11 cellular contexts compared by ENCODE assay signal in the genomic region with DNA sequence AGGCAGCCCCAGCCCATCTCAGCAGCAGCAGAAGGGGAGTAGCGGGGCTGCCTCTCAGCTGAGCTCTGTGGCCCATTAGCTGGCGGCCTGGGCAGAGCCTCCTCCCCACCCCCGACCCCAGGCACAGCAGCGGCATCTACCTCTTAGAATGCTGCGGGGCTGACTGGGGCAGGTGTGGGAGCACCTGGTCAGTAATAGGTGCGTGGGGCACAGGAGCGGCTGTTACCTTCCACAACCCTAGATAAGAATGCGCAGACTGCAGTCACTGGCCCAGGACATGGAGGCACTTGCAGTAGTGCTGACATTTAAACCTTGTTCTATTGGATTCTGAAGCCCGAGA. TPM values are rescaled to one million over a fixed set of nuclear protein-coding genes. Genes with fewer than 3 reads are reported as not detected.
DNase-seq lines count a peak whose midpoint lies in the region; ATAC-seq, FAIRE-seq and TF ChIP-seq lines count a peak whose summit lies in the region.
"Had no signal": no experiment of that assay in that cellular context is flagged by ENCODE, and none has a peak within 500 bp of the region (broad histone marks: within the 10 kb centered on the region; RNA-seq: fewer than 3 reads in every experiment).

No MANE protein-coding gene starts in this region.

- no peak for TF ChIP-seq RAD21 in HepG2 (CRISPR knock-in tag; IDR thresholded peaks at IDR 0.05)

- H3K9me3 ChIP-seq in heart left ventricle: peaks cover 0 to 4% (median 0%) of the 10 kb centered on the region in 12 donors
- no peaks in the 10 kb centered on the region for H3K9me3 ChIP-seq in T-helper 17 cell (ENCODE audit: control insufficient read depth, low read length, poor library complexity, severe bottlenecking)
- H3K9me3 ChIP-seq in tibial artery: no peaks in the 10 kb centered on the region
- no peaks in the 10 kb centered on the region for H3K9me3 ChIP-seq in testis
- H3K9me3 ChIP-seq in HepG2 (ENCODE audit: low read length): no peaks in the 10 kb centered on the region
- H3K9me3 ChIP-seq: pancreas had no signal

- H3K36me3 Mint-ChIP-seq in T-helper 17 cell (ENCODE audit: low read depth) (no peaks in the 10 kb centered on the region), immature natural killer cell (peaks cover 0 to 10% (median 3%) of the 10 kb centered on the region in 3 donors)
- H3K36me3 Mint-ChIP-seq: type B pancreatic cell had no signal

- H3K36me3 ChIP-seq in heart left ventricle (peaks cover 0 to 4% (median 0%) of the 10 kb centered on the region in 9 donors), tibial artery (no peaks in the 10 kb centered on the region), testis (ENCODE audit: low read depth, missing control alignments) (no peaks in the 10 kb centered on the region), HepG2 (replicated peaks in 1 of 2; ENCODE audit: control insufficient read depth in 1 of 2, insufficient read depth in 2 of 2, low read length in 2 of 2) (peaks cover 0 to 3% of the 10 kb centered on the region in 2 experiments; a peak in 2 of 5 replicates)
- H3K36me3 ChIP-seq: pancreas had no signal

- H2AFZ ChIP-seq in HepG2 (ENCODE audit: low read length): no peak overlapping the region

- POLR2A ChIA-PET in HepG2 (lab: Yijun Ruan, JAX): no interaction called here

- H3K27ac Mint-ChIP-seq in T-helper 17 cell (peak overlapping the region; percentile 100), immature natural killer cell (peak overlapping the region; percentile 21 to 90 (median 78))
- H3K27ac Mint-ChIP-seq: type B pancreatic cell had no signal

- TF ChIP-seq EP300 in HepG2 (IDR thresholded peaks at IDR 0.05; ENCODE audit: low read depth in 2 of 2, low read length in 2 of 2) (no peak), HepG2 (CRISPR knock-in tag; IDR thresholded peaks at IDR 0.05; ENCODE audit: borderline replicate concordance) (no peak)

- 92 to 95% (median 93%) methylated on average over 6 to 9 of the region's 9 CpGs for WGBS in heart left ventricle, 4 donors
- WGBS in testis, 2 donors: 86 to 90% methylated on average over 2 to 9 of the region's 9 CpGs
- WGBS in HepG2 (ENCODE audit: low lambda C conversion rate): 86% methylated on average over 1 of the region's 9 CpGs

- H3K9me3 Mint-ChIP-seq in immature natural killer cell: no peaks in the 10 kb centered on the region
- H3K9me3 Mint-ChIP-seq: type B pancreatic cell had no signal

- H3K27ac ChIP-seq in heart left ventricle: peak overlapping the region in 10 of 12 donors; percentile 55 to 79 (median 60)
- peak overlapping the region; percentile 79 to 87 for H3K27ac ChIP-seq in tibial artery
- H3K27ac ChIP-seq in testis: peak overlapping the region in 1 of 2 donors; percentile 16
- no peak overlapping the region for H3K27ac ChIP-seq in HepG2 (ENCODE audit: extremely low read length, insufficient read depth, low read length)
- H3K27ac ChIP-seq: pancreas had no signal

- in situ Hi-C loops in HepG2 (cut with HindIII; ENCODE audit: extremely low pct_ligation_motif_present, low pct_unique_long_range_greater_than_20kb): no loop called here

- intact Hi-C loops in heart left ventricle (cut with DNase I) (loop anchor here in 2 of 10 donors (5.0 kb wide), 1 partner anchor 36 kb away; the partner anchor contains the start of gene SYNE3 (in 2 of the 2)), Right ventricle myocardium superior (cut with DNase I) (no loop called here), tibial artery (cut with DNase I; ENCODE audit: low total_unique reads) (loop anchor here (5.0 kb wide), 1 partner anchor 36 kb away; the partner anchor contains the start of gene SYNE3), testis (cut with DNase I; ENCODE audit: low total_unique reads) (no loop called here), HepG2 (cut with micrococcal nuclease; ENCODE audit: unreplicated experiment) (no loop called here)

- ATAC-seq in heart left ventricle (no peak), Right ventricle myocardium superior (ENCODE audit: poor library complexity) (no peak), T-helper 17 cell (no peak), GM18502 (IDR thresholded peaks at IDR 0.05; ENCODE audit: poor library complexity, unreplicated experiment) (no peak), HepG2 (no peak)

- H3K4me3 Mint-ChIP-seq in T-helper 17 cell (peak overlapping the region; percentile 84), immature natural killer cell (no peak overlapping the region)
- H3K4me3 Mint-ChIP-seq: type B pancreatic cell had no signal

- H3K4me1 ChIP-seq in heart left ventricle: peaks cover 9 to 80% (median 36%) of the 10 kb centered on the region in 12 donors
- H3K4me1 ChIP-seq in tibial artery: peaks cover 0 to 77% (median 43%) of the 10 kb centered on the region in 4 donors
- H3K4me1 ChIP-seq in testis: peaks cover 25% of the 10 kb centered on the region
- H3K4me1 ChIP-seq in HepG2 (ENCODE audit: insufficient read depth, low read length): peaks cover 15% of the 10 kb centered on the region

- H3K27me3 Mint-ChIP-seq in T-helper 17 cell (no peaks in the 10 kb centered on the region), immature natural killer cell (ENCODE audit: low read depth in 3 of 3) (peaks cover 0 to 2% (median 2%) of the 10 kb centered on the region in 3 donors)

- H3K4me1 Mint-ChIP-seq in T-helper 17 cell (peaks cover 49% of the 10 kb centered on the region), immature natural killer cell (peaks cover 21 to 30% of the 10 kb centered on the region in 2 donors)

- no peaks in the 10 kb centered on the region for H3K27me3 ChIP-seq in heart left ventricle
- no peaks in the 10 kb centered on the region for H3K27me3 ChIP-seq in tibial artery
- no peaks in the 10 kb centered on the region for H3K27me3 ChIP-seq in testis
- no peaks in the 10 kb centered on the region for H3K27me3 ChIP-seq in HepG2 (ENCODE audit: control insufficient read depth in 1 of 2, insufficient read depth in 2 of 2, low read length in 2 of 2)
- H3K27me3 ChIP-seq: pancreas had no signal

- H3K4me2 ChIP-seq in HepG2 (ENCODE audit: low read depth, low read length): no peak overlapping the region

- H3K4me3 ChIP-seq in heart left ventricle (no peak overlapping the region), tibial artery (no peak overlapping the region), testis (no peak overlapping the region), HepG2 (replicated peaks in 1 of 3; ENCODE audit: insufficient read depth in 1 of 3, low read depth in 2 of 3, low read length in 3 of 3) (no peak overlapping the region)
- H3K4me3 ChIP-seq: pancreas had no signal

- H3K9ac ChIP-seq in HepG2 (ENCODE audit: insufficient read depth, low read depth, low read length): no peak overlapping the region

- no TSS peak for BruUV-seq in HepG2 (replicated peaks; lab: Mats Ljungman, UMichigan)

- TF ChIP-seq CTCF in heart left ventricle (IDR thresholded peaks at IDR 0.05) (no peak), tibial artery (IDR thresholded peaks at IDR 0.05) (no peak), testis (IDR thresholded peaks at IDR 0.05) (no peak), HepG2 (CRISPR knock-in tag; IDR thresholded peaks at IDR 0.05) (no peak)

- CTCF ChIA-PET in HepG2 (lab: Yijun Ruan, JAX; ENCODE audit: low intra/inter-chr PET ratio, low total read pairs): no interaction called here

- peak in 1 of 5 donors; percentile 25 for DNase-seq in heart left ventricle
- no peak for DNase-seq in Right ventricle myocardium superior
- DNase-seq in T-helper 17 cell: no peak
- no peak for DNase-seq in immature natural killer cell
- no peak for DNase-seq in tibial artery
- no peak for DNase-seq in testis
- DNase-seq in HepG2 (ENCODE audit: low spot score): no peak
- DNase-seq: Kasumi-1 had no signal

- no peak for TF ChIP-seq POLR2A in heart left ventricle (IDR thresholded peaks at IDR 0.05)
- TF ChIP-seq POLR2A in testis (IDR thresholded peaks at IDR 0.05): no peak
- TF ChIP-seq POLR2A in HepG2 (IDR thresholded peaks at IDR 0.05; ENCODE audit: insufficient read depth in 1 of 2, low read depth in 2 of 2, low read length in 2 of 2): no peak

- FAIRE-seq in HepG2 (lab: Jason Lieb, UNC): no peak
- FAIRE-seq: pancreas had no signal

- H4K20me1 ChIP-seq in HepG2 (ENCODE audit: insufficient read depth, low read length): peaks cover 4% of the 10 kb centered on the region; the same call in 1 of the 2 replicates

- H3K79me2 ChIP-seq in HepG2 (ENCODE audit: insufficient read depth, low read length): peaks cover 2% of the 10 kb centered on the region

RNA-seq across cellular contexts. Expression of gene SYNE3, which starts 35.6 kb away (rescaled TPM):
- total RNA-seq in heart left ventricle (10 to 100 TPM in 5 of 9 donors, 1 to 10 TPM in 4; 6.2 to 16.9 (median 10.3) TPM), Right ventricle myocardium superior (15.1 TPM), T-helper 17 cell (10 to 100 TPM; 59.6 to 64.8 TPM), testis (10 to 100 TPM; 37.6 to 38.9 TPM), HepG2 (2016; rRNA removed; fragmentation: Illumina TruSeq; extraction: Trizol) (7.8 and 9.0 TPM in 2 replicates)
- polyA plus RNA-seq in heart left ventricle (1 to 10 TPM; 3.1 to 3.9 TPM), immature natural killer cell (1 to 10 TPM in 2 of 3 donors, not detected in 1; 1.0 to 1.4 TPM), testis (ENCODE audit: insufficient read depth, low read depth, low replicate concordance) (8.3 TPM), HepG2 (2011; rRNA removed) (8.0 and 9.3 TPM in 2 replicates)
- 2.1 and 2.5 TPM in 2 replicates for total RNA-seq in HepG2 (2016; cell fraction: cytosol; rRNA removed; fragmentation: Illumina TruSeq; extraction: Trizol; ENCODE audit: low read depth)
- total RNA-seq in HepG2 (2016; cell fraction: insoluble cytoplasmic fraction; rRNA removed; fragmentation: Illumina TruSeq; extraction: Trizol): 6.6 and 8.6 TPM in 2 replicates
- 2.8 and 3.5 TPM in 2 replicates for total RNA-seq in HepG2 (2016; cell fraction: membrane; rRNA removed; fragmentation: Illumina TruSeq; extraction: Trizol)
- 14.8 and 16.4 TPM in 2 replicates for total RNA-seq in HepG2 (2016; cell fraction: nucleus; rRNA removed; fragmentation: Illumina TruSeq; extraction: Trizol)
- 3.1 and 3.2 TPM in 2 replicates for polyA plus RNA-seq in HepG2 (2011; cell fraction: cytosol; rRNA removed)
- polyA plus RNA-seq in HepG2 (2011; cell fraction: nucleus; rRNA removed): 32.7 and 44.3 TPM in 2 replicates
- 3.7 and 4.9 TPM in 2 replicates for polyA plus RNA-seq in HepG2 (2012)
- polyA plus RNA-seq in HepG2 (2016; cell fraction: cytosol; fragmentation: Illumina TruSeq; extraction: Trizol; ENCODE audit: low read depth): 0.24 and 0.25 TPM in 2 replicates
- polyA plus RNA-seq in HepG2 (2016; cell fraction: insoluble cytoplasmic fraction; fragmentation: Illumina TruSeq; extraction: Trizol; ENCODE audit: low read depth): 2.0 and 2.7 TPM in 2 replicates
- 0.50 and 0.55 TPM in 2 replicates for polyA plus RNA-seq in HepG2 (2016; cell fraction: membrane; fragmentation: Illumina TruSeq; extraction: Trizol; ENCODE audit: low read depth)
- polyA plus RNA-seq in HepG2 (2016; cell fraction: nucleus; fragmentation: Illumina TruSeq; extraction: Trizol; ENCODE audit: insufficient read depth, low read depth): 10.7 and 10.9 TPM in 2 replicates
- 0.72 and 21.2 TPM in 2 replicates for polyA minus RNA-seq in HepG2 (2011; rRNA and poly(A)+ RNA removed; ENCODE audit: low replicate concordance)
- polyA minus RNA-seq in HepG2 (2011; cell fraction: cytosol; rRNA and poly(A)+ RNA removed): 6.8 and 8.6 TPM in 2 replicates
- 43.0 and 46.7 TPM in 2 replicates for polyA minus RNA-seq in HepG2 (2011; cell fraction: nucleus; rRNA and poly(A)+ RNA removed)

RNA-seq across cellular contexts. Expression of gene GLRX5, which starts 54.0 kb away (rescaled TPM):
- total RNA-seq in heart left ventricle: 100 to 1,000 TPM in 1 of 9 donors, 10 to 100 TPM in 8; 60.8 to 113 (median 78.5) TPM
- 10 to 100 TPM; 64.4 to 98.3 TPM for polyA plus RNA-seq in heart left ventricle
- total RNA-seq in Right ventricle myocardium superior: 85.4 TPM
- total RNA-seq in T-helper 17 cell: 10 to 100 TPM; 14.8 to 17.7 TPM
- polyA plus RNA-seq in immature natural killer cell: 10 to 100 TPM; 54.5 to 87.1 (median 81.7) TPM
- total RNA-seq in testis: 10 to 100 TPM; 83.9 to 95.0 TPM
- 101 TPM for polyA plus RNA-seq in testis (ENCODE audit: insufficient read depth, low read depth, low replicate concordance)
- 115 and 122 TPM in 2 replicates for total RNA-seq in HepG2 (2016; rRNA removed; fragmentation: Illumina TruSeq; extraction: Trizol)
- total RNA-seq in HepG2 (2016; cell fraction: cytosol; rRNA removed; fragmentation: Illumina TruSeq; extraction: Trizol; ENCODE audit: low read depth): 141 and 162 TPM in 2 replicates
- total RNA-seq in HepG2 (2016; cell fraction: insoluble cytoplasmic fraction; rRNA removed; fragmentation: Illumina TruSeq; extraction: Trizol): 99.8 and 128 TPM in 2 replicates
- 204 and 226 TPM in 2 replicates for total RNA-seq in HepG2 (2016; cell fraction: membrane; rRNA removed; fragmentation: Illumina TruSeq; extraction: Trizol)
- 42.6 and 50.7 TPM in 2 replicates for total RNA-seq in HepG2 (2016; cell fraction: nucleus; rRNA removed; fragmentation: Illumina TruSeq; extraction: Trizol)
- polyA plus RNA-seq in HepG2 (2011; rRNA removed): 115 and 146 TPM in 2 replicates
- polyA plus RNA-seq in HepG2 (2011; cell fraction: cytosol; rRNA removed): 68.6 and 128 TPM in 2 replicates
- 20.1 and 32.1 TPM in 2 replicates for polyA plus RNA-seq in HepG2 (2011; cell fraction: nucleus; rRNA removed)
- 136 and 145 TPM in 2 replicates for polyA plus RNA-seq in HepG2 (2012)
- 197 and 237 TPM in 2 replicates for polyA plus RNA-seq in HepG2 (2016; cell fraction: cytosol; fragmentation: Illumina TruSeq; extraction: Trizol; ENCODE audit: low read depth)
- 161 and 168 TPM in 2 replicates for polyA plus RNA-seq in HepG2 (2016; cell fraction: insoluble cytoplasmic fraction; fragmentation: Illumina TruSeq; extraction: Trizol; ENCODE audit: low read depth)
- 243 and 290 TPM in 2 replicates for polyA plus RNA-seq in HepG2 (2016; cell fraction: membrane; fragmentation: Illumina TruSeq; extraction: Trizol; ENCODE audit: low read depth)
- 104 and 106 TPM in 2 replicates for polyA plus RNA-seq in HepG2 (2016; cell fraction: nucleus; fragmentation: Illumina TruSeq; extraction: Trizol; ENCODE audit: insufficient read depth, low read depth)
- 17.9 and 35.5 TPM in 2 replicates for polyA minus RNA-seq in HepG2 (2011; rRNA and poly(A)+ RNA removed; ENCODE audit: low replicate concordance)
- 42.3 and 45.6 TPM in 2 replicates for polyA minus RNA-seq in HepG2 (2011; cell fraction: cytosol; rRNA and poly(A)+ RNA removed)
- polyA minus RNA-seq in HepG2 (2011; cell fraction: nucleus; rRNA and poly(A)+ RNA removed): 15.8 and 23.1 TPM in 2 replicates
